Comparison of ENCODE assay signal across 22 cellular contexts in genomic region chr2:234031207-234031606, GRCh38. TPM values are rescaled to one million over a fixed set of nuclear protein-coding genes. Genes with fewer than 3 reads are reported as not detected.
"Had no signal": no experiment of that assay in that cellular context is flagged by ENCODE, and none has a peak within 500 bp of the region (broad histone marks: within the 10 kb centered on the region; RNA-seq: fewer than 3 reads in every experiment).

No MANE protein-coding gene starts in this region.

- ATAC-seq: activated CD4-positive, alpha-beta T cell treated with anti-CD3 and anti-CD28 coated beads for 36 hours; activated CD8-positive, alpha-beta T cell treated with anti-CD3 and anti-CD28 coated beads, Interleukin-2, amount 10 ng/mL, durations not matched to agents 7 days and 5 days; activated T-helper 17 cell treated with anti-CD3 and anti-CD28 coated beads, Interleukin-2, amount 50 U/mL, for 72 hours; esophagus mucosa; left cardiac atrium; mucosa of descending colon; right cardiac atrium; stimulated activated memory B cell treated with anti-CD40 and anti-IgM and Interleukin-4, amounts not matched to agents 10 μg/mL and 1 μg/mL and 100 μg/mL, for 72 hours had no signal

- H3K36me3 ChIP-seq: tibial nerve, vagina, WERI-Rb-1 had no signal

- H3K4me3 ChIP-seq: mucosa of descending colon, tibial nerve, vagina had no signal

- H3K27me3 Mint-ChIP-seq: activated naive CD4-positive, alpha-beta T cell treated with anti-CD3 and anti-CD28 coated beads, Interleukin-2, amount 50 U/mL, for 24 hours; activated T-helper 17 cell treated with anti-CD3 and anti-CD28 coated beads, Interleukin-2, amount 50 U/mL, for 72 hours had no signal

- H3K27ac ChIP-seq: tibial nerve, vagina, WERI-Rb-1 had no signal

- H3K4me3 Mint-ChIP-seq: activated CD4-positive, alpha-beta T cell treated with anti-CD3 and anti-CD28 coated beads for 36 hours; activated CD8-positive, alpha-beta T cell treated with anti-CD3 and anti-CD28 coated beads, Interleukin-2, amount 10 ng/mL, durations not matched to agents 7 days and 5 days; activated naive CD4-positive, alpha-beta T cell treated with anti-CD3 and anti-CD28 coated beads, Interleukin-2, amount 50 U/mL, for 24 hours; nephron; stimulated activated memory B cell treated with anti-CD40 and anti-IgM and Interleukin-4, amounts not matched to agents 10 μg/mL and 1 μg/mL and 100 μg/mL, for 72 hours had no signal

- H3K27ac Mint-ChIP-seq: activated CD4-positive, alpha-beta T cell treated with anti-CD3 and anti-CD28 coated beads for 36 hours; activated CD8-positive, alpha-beta T cell treated with anti-CD3 and anti-CD28 coated beads, Interleukin-2, amount 10 ng/mL, durations not matched to agents 7 days and 5 days; activated naive CD4-positive, alpha-beta T cell treated with anti-CD3 and anti-CD28 coated beads, Interleukin-2, amount 50 U/mL, for 24 hours; activated T-helper 17 cell treated with anti-CD3 and anti-CD28 coated beads, Interleukin-2, amount 50 U/mL, for 72 hours; nephron; progenitor cell of endocrine pancreas; stimulated activated memory B cell treated with anti-CD40 and anti-IgM and Interleukin-4, amounts not matched to agents 10 μg/mL and 1 μg/mL and 100 μg/mL, for 72 hours had no signal

- DNase-seq: activated CD4-positive, alpha-beta T cell treated with anti-CD3 and anti-CD28 coated beads for 36 hours; activated CD8-positive, alpha-beta T cell treated with anti-CD3 and anti-CD28 coated beads, Interleukin-2, amount 10 ng/mL, durations not matched to agents 7 days and 5 days; amniotic stem cell; cerebellar nuclear complex; hypothalamus; left cardiac atrium; mucosa of descending colon; occipital lobe; right cardiac atrium; SW 1271 had no signal

- H3K9me3 ChIP-seq: vagina had no signal

- H3K27me3 ChIP-seq: tibial nerve, vagina had no signal

RNA-seq across cellular contexts. Expression of gene SPP2, which starts 19.3 kb away (rescaled TPM):
- total RNA-seq: activated CD4-positive, alpha-beta T cell treated with anti-CD3 and anti-CD28 coated beads for 36 hours; activated CD8-positive, alpha-beta T cell treated with anti-CD3 and anti-CD28 coated beads, Interleukin-2, amount 10 ng/mL, durations not matched to agents 7 days and 5 days; activated T-helper 17 cell treated with anti-CD3 and anti-CD28 coated beads, Interleukin-2, amount 50 U/mL, for 72 hours; dermis microvascular lymphatic vessel endothelial cell; esophagus mucosa; left cardiac atrium; lung microvascular endothelial cell; mucosa of descending colon; occipital lobe; progenitor cell of endocrine pancreas; right cardiac atrium; subcutaneous adipose tissue; tibial nerve; vagina had no signal
- polyA plus RNA-seq: right cardiac atrium had no signal
